Comparison of ENCODE assay signal across 22 cellular contexts in the genomic region with DNA sequence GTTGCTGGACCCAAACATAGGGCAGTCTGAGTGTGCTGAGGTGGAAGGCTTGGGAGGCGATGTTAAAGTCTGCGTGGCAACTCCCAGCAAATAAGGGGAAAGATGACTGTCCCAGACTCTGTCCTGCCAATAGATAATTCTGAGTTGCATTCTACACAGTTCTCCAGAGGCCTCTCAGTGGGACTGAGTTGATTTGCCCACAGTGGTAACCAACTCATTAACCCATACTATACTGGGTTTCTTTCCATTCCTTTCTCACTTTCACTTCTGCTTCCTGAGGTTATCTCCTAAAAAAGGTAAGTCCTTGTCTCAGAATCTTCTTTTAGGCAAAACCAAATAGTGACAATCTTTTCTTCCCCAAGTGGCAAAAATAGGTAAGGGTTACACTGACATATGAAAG.
"Had no signal": no experiment of that assay in that cellular context is flagged by ENCODE, and none has a peak within 500 bp of the region (broad histone marks: within the 10 kb centered on the region; RNA-seq: fewer than 3 reads in every experiment).

No MANE protein-coding gene starts in this region.

- H3K4me1 Mint-ChIP-seq: naive thymus-derived CD4-positive, alpha-beta T cell; nephron progenitor cell; stimulated activated memory B cell treated with anti-CD40 and anti-IgM and Interleukin-4, amounts not matched to agents 10 μg/mL and 1 μg/mL and 100 μg/mL, for 72 hours had no signal

- H3K36me3 ChIP-seq: heart left ventricle, neutrophil, spleen, tibial artery, upper lobe of left lung, uterus had no signal

- ATAC-seq: heart left ventricle; left colon; left ventricle myocardium superior; naive thymus-derived CD4-positive, alpha-beta T cell; sciatic nerve; stimulated activated memory B cell treated with anti-CD40 and anti-IgM and Interleukin-4, amounts not matched to agents 10 μg/mL and 1 μg/mL and 100 μg/mL, for 72 hours had no signal

- H3K36me3 Mint-ChIP-seq: stimulated activated memory B cell treated with anti-CD40 and anti-IgM and Interleukin-4, amounts not matched to agents 10 μg/mL and 1 μg/mL and 100 μg/mL, for 72 hours had no signal

- H3K4me3 Mint-ChIP-seq: naive thymus-derived CD4-positive, alpha-beta T cell; nephron progenitor cell; stimulated activated memory B cell treated with anti-CD40 and anti-IgM and Interleukin-4, amounts not matched to agents 10 μg/mL and 1 μg/mL and 100 μg/mL, for 72 hours; stimulated activated naive CD8-positive, alpha-beta T cell treated with anti-CD3 and anti-CD28 coated beads, Interleukin-15, Interleukin-2, amounts not matched to agents 100 ng/mL and 50 ng/mL, for 24 hours had no signal

- H3K27ac Mint-ChIP-seq: naive thymus-derived CD4-positive, alpha-beta T cell; nephron progenitor cell; stimulated activated memory B cell treated with anti-CD40 and anti-IgM and Interleukin-4, amounts not matched to agents 10 μg/mL and 1 μg/mL and 100 μg/mL, for 72 hours; stimulated activated naive CD8-positive, alpha-beta T cell treated with anti-CD3 and anti-CD28 coated beads, Interleukin-15, Interleukin-2, amounts not matched to agents 100 ng/mL and 50 ng/mL, for 24 hours had no signal

- H3K27me3 ChIP-seq: dorsolateral prefrontal cortex, heart left ventricle, neutrophil, spleen, tibial artery, upper lobe of left lung, uterus had no signal

- H3K27ac ChIP-seq: dorsolateral prefrontal cortex, heart left ventricle, neutrophil, spleen, tibial artery, upper lobe of left lung, uterus had no signal

- DNase-seq: dorsolateral prefrontal cortex; effector CD8-positive, alpha-beta T cell; foreskin melanocyte; heart left ventricle; hippocampal formation; left colon; left ventricle myocardium superior; mesendoderm; naive thymus-derived CD4-positive, alpha-beta T cell; nephron progenitor cell; spleen; stimulated activated CD4-positive, alpha-beta T cell treated with anti-CD3 and anti-CD28 coated beads, Interleukin-15, amount 100 ng/mL, for 24 hours; stimulated activated CD4-positive, alpha-beta T cell treated with anti-CD3 and anti-CD28 coated beads, Interleukin-1b, Interleukin-23, amount 100 ng/mL, for 48 hours; stimulated activated CD4-positive, alpha-beta T cell treated with anti-CD3 and anti-CD28 coated beads, Interleukin-4, amount 100 ng/mL, for 24 hours; tibial artery; upper lobe of left lung; uterus had no signal

- H3K4me1 ChIP-seq: heart left ventricle, spleen, tibial artery, upper lobe of left lung, uterus had no signal

- H3K27me3 Mint-ChIP-seq: naive thymus-derived CD4-positive, alpha-beta T cell; stimulated activated memory B cell treated with anti-CD40 and anti-IgM and Interleukin-4, amounts not matched to agents 10 μg/mL and 1 μg/mL and 100 μg/mL, for 72 hours; stimulated activated naive CD8-positive, alpha-beta T cell treated with anti-CD3 and anti-CD28 coated beads, Interleukin-15, Interleukin-2, amounts not matched to agents 100 ng/mL and 50 ng/mL, for 24 hours had no signal

- H3K4me3 ChIP-seq: dorsolateral prefrontal cortex, heart left ventricle, lung, spleen, tibial artery, upper lobe of left lung, uterus had no signal

- H3K9me3 ChIP-seq: neutrophil, tibial artery had no signal
